8 cellular contexts compared by ENCODE assay signal in genomic region chr12:112419269-112420133, GRCh38. TPM values are rescaled to one million over a fixed set of nuclear protein-coding genes. Genes with fewer than 3 reads are reported as not detected.
DNase-seq lines count a peak whose midpoint lies in the region; ATAC-seq and TF ChIP-seq lines count a peak whose summit lies in the region.

No MANE protein-coding gene starts in this region.

- no peak for TF ChIP-seq CTCF in omental fat pad (IDR thresholded peaks at IDR 0.05)

- H3K4me3 Mint-ChIP-seq in activated T-cell treated with anti-CD3 and anti-CD28 coated beads, Interleukin-2, amount 50 U/mL, for 4 hours: peak overlapping the region; percentile 97

- no peaks in the 10 kb centered on the region for H3K9me3 Mint-ChIP-seq in activated T-cell treated with anti-CD3 and anti-CD28 coated beads, Interleukin-2, amount 50 U/mL, for 4 hours

- H3K27me3 Mint-ChIP-seq in activated T-cell treated with anti-CD3 and anti-CD28 coated beads, Interleukin-2, amount 50 U/mL, for 4 hours (ENCODE audit: low read depth): no peaks in the 10 kb centered on the region

- DNase-seq in COLO668 (lab: John Stamatoyannopoulos, UW; ENCODE audit: unreplicated experiment) (peak; percentile 82), KG1 (lab: John Stamatoyannopoulos, UW) (peak; percentile 23), foreskin melanocyte (peak; percentile 49), omental fat pad (ENCODE audit: low spot score) (peak; percentile 59), NCI-H2171 (lab: John Stamatoyannopoulos, UW) (no peak), GDM1 (lab: John Stamatoyannopoulos, UW) (no peak)
- peak; percentile 20 for DNase-seq in activated T-cell treated with anti-CD3 and anti-CD28 coated beads, Interleukin-2, amount 50 U/mL, for 4 hours

- peaks cover 10% of the 10 kb centered on the region for H3K36me3 Mint-ChIP-seq in activated T-cell treated with anti-CD3 and anti-CD28 coated beads, Interleukin-2, amount 50 U/mL, for 4 hours (ENCODE audit: insufficient read depth)

- ATAC-seq in GM19463 (IDR thresholded peaks at IDR 0.05; ENCODE audit: unreplicated experiment) (peak; percentile 49), omental fat pad (ENCODE audit: low FRiP score) (peak; percentile 92)
- peak; percentile 61 to 69 for ATAC-seq in activated T-cell treated with anti-CD3 and anti-CD28 coated beads, Interleukin-2, amount 50 U/mL, for 4 hours

- H3K4me1 Mint-ChIP-seq in activated T-cell treated with anti-CD3 and anti-CD28 coated beads, Interleukin-2, amount 50 U/mL, for 4 hours (ENCODE audit: low read depth): peaks cover 47% of the 10 kb centered on the region

RNA-seq across cellular contexts. Expression of gene PTPN11, which starts 0.8 kb away (rescaled TPM):
- 100 to 1,000 TPM; 181 to 200 (median 199) TPM for total RNA-seq in activated T-cell treated with anti-CD3 and anti-CD28 coated beads, Interleukin-2, amount 50 U/mL, for 4 hours
- 100 to 1,000 TPM in 3 of 4 donors, 10 to 100 TPM in 1; 98.0 to 134 (median 122) TPM for total RNA-seq in omental fat pad

RNA-seq across cellular contexts. Expression of gene RPL6, which starts 10.1 kb away (rescaled TPM):
- 1,000 to 10,000 TPM; 2,303 to 2,443 (median 2,407) TPM for total RNA-seq in activated T-cell treated with anti-CD3 and anti-CD28 coated beads, Interleukin-2, amount 50 U/mL, for 4 hours
- total RNA-seq in omental fat pad: 1,000 to 10,000 TPM; 1,425 to 1,649 (median 1,557) TPM

RNA-seq across cellular contexts. Expression of gene HECTD4, which starts 37.3 kb away (rescaled TPM):
- 10 to 100 TPM; 17.4 to 22.4 (median 19.0) TPM for total RNA-seq in activated T-cell treated with anti-CD3 and anti-CD28 coated beads, Interleukin-2, amount 50 U/mL, for 4 hours
- 10 to 100 TPM; 26.6 to 47.1 (median 33.2) TPM for total RNA-seq in omental fat pad

Comparison
In these comparisons a context has a peak if more than half of its experiments do, and no peak if none do; other contexts are left out.
1. DNase-seq: peak in COLO668 (single experiment), KG1 (single experiment), activated T-cell treated with anti-CD3 and anti-CD28 coated beads, Interleukin-2, amount 50 U/mL, for 4 hours (single experiment), foreskin melanocyte (single experiment) and omental fat pad (single experiment); none in NCI-H2171 (single experiment) and GDM1 (single experiment).
2. Peak in every context shown above with its lines, with median percentiles within 50 percentile points of each other: ATAC-seq.